In genomic region chr3:81723732-81724313, GRCh38 we compare ENCODE assay signal across 8 cellular contexts. TPM values are rescaled to one million over a fixed set of nuclear protein-coding genes. Genes with fewer than 3 reads are reported as not detected.
A peak's percentile ranks its signal among the peaks of the same experiment; 100 is the strongest.
DNase-seq lines count a peak whose midpoint lies in the region; ATAC-seq, FAIRE-seq and TF ChIP-seq lines count a peak whose summit lies in the region.

No MANE protein-coding gene starts in this region.

- H3K4me2 ChIP-seq in HepG2 (ENCODE audit: low read depth, low read length): peak overlapping the region; percentile 45; the same call in 1 of the 2 replicates

- intact Hi-C loops in body of pancreas (cut with DNase I) (no loop called here), HepG2 (cut with micrococcal nuclease; ENCODE audit: unreplicated experiment) (no loop called here)

- no TSS peak for BruUV-seq in HepG2 (replicated peaks; lab: Mats Ljungman, UMichigan)

- H2AFZ ChIP-seq in HepG2 (ENCODE audit: low read length): peak overlapping the region; percentile 42

- TF ChIP-seq POLR2A in body of pancreas (IDR thresholded peaks at IDR 0.05) (no peak), HepG2 (IDR thresholded peaks at IDR 0.05; ENCODE audit: insufficient read depth in 1 of 2, low read depth in 2 of 2, low read length in 2 of 2) (no peak), erythroblast (IDR thresholded peaks at IDR 0.05; ENCODE audit: low read length) (no peak)

- peaks cover 20% of the 10 kb centered on the region for H3K4me1 ChIP-seq in body of pancreas
- H3K4me1 ChIP-seq in HepG2 (ENCODE audit: insufficient read depth, low read length): peaks cover 18% of the 10 kb centered on the region
- no peaks in the 10 kb centered on the region for H3K4me1 ChIP-seq in effector memory CD4-positive, alpha-beta T cell (ENCODE audit: control insufficient read depth, insufficient read depth, low read length, poor library complexity, severe bottlenecking)

- no peak overlapping the region for H3K27ac ChIP-seq in body of pancreas
- H3K27ac ChIP-seq in HepG2 (ENCODE audit: extremely low read length, insufficient read depth, low read length): peak overlapping the region; percentile 61
- no peak overlapping the region for H3K27ac ChIP-seq in effector memory CD4-positive, alpha-beta T cell (ENCODE audit: insufficient read depth, low read length, poor library complexity, severe bottlenecking)

- no peak for FAIRE-seq in HepG2 (lab: Jason Lieb, UNC)

- no peak overlapping the region for H3K4me3 ChIP-seq in body of pancreas
- H3K4me3 ChIP-seq in HepG2 (replicated peaks in 1 of 3; ENCODE audit: insufficient read depth in 1 of 3, low read depth in 2 of 3, low read length in 3 of 3): no peak overlapping the region; a peak in 1 of 6 replicates
- H3K4me3 ChIP-seq in effector memory CD4-positive, alpha-beta T cell (ENCODE audit: insufficient read depth, low read depth, low read length, poor library complexity, severe bottlenecking): no peak overlapping the region

- H4K20me1 ChIP-seq in HepG2 (ENCODE audit: insufficient read depth, low read length): no peaks in the 10 kb centered on the region; the same call in 1 of the 2 replicates

- TF ChIP-seq EP300 in HepG2 (IDR thresholded peaks at IDR 0.05; ENCODE audit: low read depth in 2 of 2, low read length in 2 of 2): no peak
- TF ChIP-seq EP300 in HepG2 (CRISPR knock-in tag; IDR thresholded peaks at IDR 0.05; ENCODE audit: borderline replicate concordance): no peak

- H3K9ac ChIP-seq in HepG2 (ENCODE audit: insufficient read depth, low read depth, low read length): 0 out of 2 replicates have a peak overlapping the region, but pooled peaks have one; percentile 39

- WGBS in body of pancreas, 2 donors: 61 to 72% methylated on average over 4 of the region's 4 CpGs
- WGBS in HepG2 (ENCODE audit: low lambda C conversion rate): 46% methylated on average over 4 of the region's 4 CpGs

- in situ Hi-C loops in HepG2 (cut with HindIII; ENCODE audit: extremely low pct_ligation_motif_present, low pct_unique_long_range_greater_than_20kb): no loop called here

- H3K36me3 ChIP-seq in body of pancreas (replicated peaks in 1 of 2; ENCODE audit: insufficient read depth in 1 of 2, low read depth in 2 of 2): no peaks in the 10 kb centered on the region
- no peaks in the 10 kb centered on the region for H3K36me3 ChIP-seq in HepG2 (replicated peaks in 1 of 2; ENCODE audit: control insufficient read depth in 1 of 2, insufficient read depth in 2 of 2, low read length in 2 of 2)
- no peaks in the 10 kb centered on the region for H3K36me3 ChIP-seq in effector memory CD4-positive, alpha-beta T cell (ENCODE audit: control insufficient read depth, insufficient read depth, low read length)

- peaks cover 9% of the 10 kb centered on the region for H3K79me2 ChIP-seq in HepG2 (ENCODE audit: insufficient read depth, low read length)

- POLR2A ChIA-PET in HepG2 (lab: Yijun Ruan, JAX): no interaction called here

- no peak for TF ChIP-seq CTCF in body of pancreas (IDR thresholded peaks at IDR 0.05)
- TF ChIP-seq CTCF in HepG2 (CRISPR knock-in tag; IDR thresholded peaks at IDR 0.05): no peak

- H3K9me3 ChIP-seq in body of pancreas: no peaks in the 10 kb centered on the region
- H3K9me3 ChIP-seq in HepG2 (ENCODE audit: low read length): no peaks in the 10 kb centered on the region
- no peaks in the 10 kb centered on the region for H3K9me3 ChIP-seq in effector memory CD4-positive, alpha-beta T cell (ENCODE audit: control insufficient read depth, low read length)

- no peak for TF ChIP-seq RAD21 in HepG2 (CRISPR knock-in tag; IDR thresholded peaks at IDR 0.05)

- H3K27me3 ChIP-seq in body of pancreas (no peaks in the 10 kb centered on the region), HepG2 (ENCODE audit: control insufficient read depth in 1 of 2, insufficient read depth in 2 of 2, low read length in 2 of 2) (no peaks in the 10 kb centered on the region)
- H3K27me3 ChIP-seq in effector memory CD4-positive, alpha-beta T cell (replicated peaks; ENCODE audit: control insufficient read depth, insufficient read depth, low read length, poor library complexity, severe bottlenecking): no peaks in the 10 kb centered on the region

- DNase-seq in Ammon's horn (ENCODE audit: low spot score) (peak; percentile 28), body of pancreas (peak in 2 of 4 donors; percentile 11 to 21), HepG2 (ENCODE audit: low spot score) (peak; percentile 41), GOT3 (lab: John Stamatoyannopoulos, UW) (no peak), erythroblast (lab: John Stamatoyannopoulos, UW) (no peak)
- DNase-seq in effector memory CD4-positive, alpha-beta T cell: no peak
- no peak for DNase-seq in activated CD4-positive, alpha-beta T cell treated with anti-CD3 and anti-CD28 coated beads, Interleukin-2, amount 50 U/mL, for 48 hours

- CTCF ChIA-PET in HepG2 (lab: Yijun Ruan, JAX; ENCODE audit: low intra/inter-chr PET ratio, low total read pairs): no interaction called here

- ATAC-seq in HG03432 (IDR thresholded peaks at IDR 0.05; ENCODE audit: unreplicated experiment) (peak; percentile 47), body of pancreas (peak; percentile 60), HepG2 (peak; percentile 95)

TF ChIP-seq in HepG2, 621 proteins besides CTCF, POLR2A, EP300 and RAD21 (continues in another document):
- TF ChIP-seq ZNF670 (CRISPR knock-in tag; IDR thresholded peaks at IDR 0.05; ENCODE audit: borderline replicate concordance) (no peak), RELA (CRISPR knock-in tag; IDR thresholded peaks at IDR 0.05) (no peak), BHLHE40 (IDR thresholded peaks at IDR 0.05; ENCODE audit: low read length) (no peak), AHDC1 (CRISPR knock-in tag; IDR thresholded peaks at IDR 0.05; ENCODE audit: borderline replicate concordance) (peak; percentile 71; the same call in 1 of the 2 replicates), HMG20A (CRISPR knock-in tag; IDR thresholded peaks at IDR 0.05; ENCODE audit: borderline replicate concordance) (peak; percentile 70; the same call in 1 of the 2 replicates), NCOA2 (CRISPR knock-in tag; IDR thresholded peaks at IDR 0.05) (0 out of 2 replicates have a peak, but pooled peaks have one; percentile 12), ZNF547 (CRISPR knock-in tag; IDR thresholded peaks at IDR 0.05) (no peak)

RNA-seq across cellular contexts. Expression of gene GBE1, which starts 37.6 kb away (rescaled TPM):
- total RNA-seq in body of pancreas: 10 to 100 TPM in 1 of 2 donors, 1 to 10 TPM in 1; 9.6 to 15.8 TPM
- total RNA-seq in HepG2 (2016; rRNA removed; fragmentation: Illumina TruSeq; extraction: Trizol): 22.9 and 30.9 TPM in 2 replicates
- 3.7 and 4.0 TPM in 2 replicates for total RNA-seq in HepG2 (2016; cell fraction: cytosol; rRNA removed; fragmentation: Illumina TruSeq; extraction: Trizol; ENCODE audit: low read depth)
- 20.7 and 31.2 TPM in 2 replicates for total RNA-seq in HepG2 (2016; cell fraction: insoluble cytoplasmic fraction; rRNA removed; fragmentation: Illumina TruSeq; extraction: Trizol)
- 7.5 and 7.8 TPM in 2 replicates for total RNA-seq in HepG2 (2016; cell fraction: membrane; rRNA removed; fragmentation: Illumina TruSeq; extraction: Trizol)
- 23.9 and 24.8 TPM in 2 replicates for total RNA-seq in HepG2 (2016; cell fraction: nucleus; rRNA removed; fragmentation: Illumina TruSeq; extraction: Trizol)
- 31.1 and 36.1 TPM in 2 replicates for polyA plus RNA-seq in HepG2 (2011; rRNA removed)
- polyA plus RNA-seq in HepG2 (2011; cell fraction: cytosol; rRNA removed): 17.0 and 30.6 TPM in 2 replicates
- 12.7 and 18.2 TPM in 2 replicates for polyA plus RNA-seq in HepG2 (2011; cell fraction: nucleus; rRNA removed)
- 52.7 and 85.6 TPM in 2 replicates for polyA plus RNA-seq in HepG2 (2012)
- polyA plus RNA-seq in HepG2 (2016; cell fraction: cytosol; fragmentation: Illumina TruSeq; extraction: Trizol; ENCODE audit: low read depth): 1.0 and 1.5 TPM in 2 replicates
- polyA plus RNA-seq in HepG2 (2016; cell fraction: insoluble cytoplasmic fraction; fragmentation: Illumina TruSeq; extraction: Trizol; ENCODE audit: low read depth): 23.3 and 24.3 TPM in 2 replicates
- polyA plus RNA-seq in HepG2 (2016; cell fraction: membrane; fragmentation: Illumina TruSeq; extraction: Trizol; ENCODE audit: low read depth): 3.2 and 3.6 TPM in 2 replicates
- polyA plus RNA-seq in HepG2 (2016; cell fraction: nucleus; fragmentation: Illumina TruSeq; extraction: Trizol; ENCODE audit: insufficient read depth, low read depth): 9.5 and 10.1 TPM in 2 replicates
- polyA minus RNA-seq in HepG2 (2011; rRNA and poly(A)+ RNA removed; ENCODE audit: low replicate concordance): 22.1 and 32.2 TPM in 2 replicates
- polyA minus RNA-seq in HepG2 (2011; cell fraction: cytosol; rRNA and poly(A)+ RNA removed): 41.3 and 51.4 TPM in 2 replicates
- 221 and 223 TPM in 2 replicates for polyA minus RNA-seq in HepG2 (2011; cell fraction: nucleus; rRNA and poly(A)+ RNA removed)

Comparison
In these comparisons a context has a peak if more than half of its experiments do, and no peak if none do; other contexts are left out.
1. DNase-seq: peak in Ammon's horn (single experiment) and HepG2 (single experiment); none in GOT3 (single experiment), erythroblast (0 of 2), effector memory CD4-positive, alpha-beta T cell (0 of 3) and activated CD4-positive, alpha-beta T cell treated with anti-CD3 and anti-CD28 coated beads, Interleukin-2, amount 50 U/mL, for 48 hours (0 of 2).
2. Peak in every context shown above with its lines, with median percentiles within 50 percentile points of each other: ATAC-seq.